Comparison of ENCODE assay signal across 1 cellular context in genomic region chr1:43389326-43390313, GRCh38.
TF ChIP-seq lines count a peak whose summit lies in the region.

A gene with protein sequence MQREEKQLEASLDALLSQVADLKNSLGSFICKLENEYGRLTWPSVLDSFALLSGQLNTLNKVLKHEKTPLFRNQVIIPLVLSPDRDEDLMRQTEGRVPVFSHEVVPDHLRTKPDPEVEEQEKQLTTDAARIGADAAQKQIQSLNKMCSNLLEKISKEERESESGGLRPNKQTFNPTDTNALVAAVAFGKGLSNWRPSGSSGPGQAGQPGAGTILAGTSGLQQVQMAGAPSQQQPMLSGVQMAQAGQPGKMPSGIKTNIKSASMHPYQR (minus strand): TSS chr1:43389800. CDS start chr1:43389764, 36 bp downstream.
Gene SZT2, plus strand, starts transcription at chr1:43389899. Its CDS starts 70 bp downstream, at chr1:43389969.

TF ChIP-seq in HepG2, 621 proteins besides CTCF, POLR2A, EP300 and RAD21 (continued from another document and continues in another):
- no peak for TF ChIP-seq PRDM4 (CRISPR knock-in tag; IDR thresholded peaks at IDR 0.05; ENCODE audit: borderline replicate concordance)
- 0 out of 2 replicates have a peak, but pooled peaks have one; percentile 8 for TF ChIP-seq STAG1 (CRISPR knock-in tag; IDR thresholded peaks at IDR 0.05)
- TF ChIP-seq, protein P1, sequence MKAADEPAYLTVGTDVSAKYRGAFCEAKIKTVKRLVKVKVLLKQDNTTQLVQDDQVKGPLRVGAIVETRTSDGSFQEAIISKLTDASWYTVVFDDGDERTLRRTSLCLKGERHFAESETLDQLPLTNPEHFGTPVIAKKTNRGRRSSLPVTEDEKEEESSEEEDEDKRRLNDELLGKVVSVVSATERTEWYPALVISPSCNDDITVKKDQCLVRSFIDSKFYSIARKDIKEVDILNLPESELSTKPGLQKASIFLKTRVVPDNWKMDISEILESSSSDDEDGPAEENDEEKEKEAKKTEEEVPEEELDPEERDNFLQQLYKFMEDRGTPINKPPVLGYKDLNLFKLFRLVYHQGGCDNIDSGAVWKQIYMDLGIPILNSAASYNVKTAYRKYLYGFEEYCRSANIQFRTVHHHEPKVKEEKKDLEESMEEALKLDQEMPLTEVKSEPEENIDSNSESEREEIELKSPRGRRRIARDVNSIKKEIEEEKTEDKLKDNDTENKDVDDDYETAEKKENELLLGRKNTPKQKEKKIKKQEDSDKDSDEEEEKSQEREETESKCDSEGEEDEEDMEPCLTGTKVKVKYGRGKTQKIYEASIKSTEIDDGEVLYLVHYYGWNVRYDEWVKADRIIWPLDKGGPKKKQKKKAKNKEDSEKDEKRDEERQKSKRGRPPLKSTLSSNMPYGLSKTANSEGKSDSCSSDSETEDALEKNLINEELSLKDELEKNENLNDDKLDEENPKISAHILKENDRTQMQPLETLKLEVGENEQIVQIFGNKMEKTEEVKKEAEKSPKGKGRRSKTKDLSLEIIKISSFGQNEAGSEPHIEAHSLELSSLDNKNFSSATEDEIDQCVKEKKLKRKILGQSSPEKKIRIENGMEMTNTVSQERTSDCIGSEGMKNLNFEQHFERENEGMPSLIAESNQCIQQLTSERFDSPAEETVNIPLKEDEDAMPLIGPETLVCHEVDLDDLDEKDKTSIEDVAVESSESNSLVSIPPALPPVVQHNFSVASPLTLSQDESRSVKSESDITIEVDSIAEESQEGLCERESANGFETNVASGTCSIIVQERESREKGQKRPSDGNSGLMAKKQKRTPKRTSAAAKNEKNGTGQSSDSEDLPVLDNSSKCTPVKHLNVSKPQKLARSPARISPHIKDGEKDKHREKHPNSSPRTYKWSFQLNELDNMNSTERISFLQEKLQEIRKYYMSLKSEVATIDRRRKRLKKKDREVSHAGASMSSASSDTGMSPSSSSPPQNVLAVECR (CRISPR knock-in tag; IDR thresholded peaks at IDR 0.05; ENCODE audit: borderline replicate concordance), result peak; percentile 98
- TF ChIP-seq, protein P2, sequence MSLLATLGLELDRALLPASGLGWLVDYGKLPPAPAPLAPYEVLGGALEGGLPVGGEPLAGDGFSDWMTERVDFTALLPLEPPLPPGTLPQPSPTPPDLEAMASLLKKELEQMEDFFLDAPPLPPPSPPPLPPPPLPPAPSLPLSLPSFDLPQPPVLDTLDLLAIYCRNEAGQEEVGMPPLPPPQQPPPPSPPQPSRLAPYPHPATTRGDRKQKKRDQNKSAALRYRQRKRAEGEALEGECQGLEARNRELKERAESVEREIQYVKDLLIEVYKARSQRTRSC (CRISPR knock-in tag; IDR thresholded peaks at IDR 0.05; ENCODE audit: low read depth), result no peak
- TF ChIP-seq ZMAT3 (CRISPR knock-in tag; conservative IDR thresholded peaks at IDR 0.05), result no peak
- no peak for TF ChIP-seq ZNF569 (CRISPR knock-in tag; IDR thresholded peaks at IDR 0.05; ENCODE audit: borderline replicate concordance)
- no peak for TF ChIP-seq SETDB1 (CRISPR knock-in tag; IDR thresholded peaks at IDR 0.05; ENCODE audit: borderline replicate concordance)
- no peak for TF ChIP-seq CBX2 (IDR thresholded peaks at IDR 0.05; ENCODE audit: low read depth, low read length)
- TF ChIP-seq CBX2 (CRISPR knock-in tag; IDR thresholded peaks at IDR 0.05; ENCODE audit: low read depth), result no peak
- TF ChIP-seq ZMYM3 (CRISPR knock-in tag; IDR thresholded peaks at IDR 0.05), result no peak
- no peak for TF ChIP-seq RFX5 (IDR thresholded peaks at IDR 0.05; ENCODE audit: low read depth, low read length)
- TF ChIP-seq ZSCAN9 (CRISPR knock-in tag; IDR thresholded peaks at IDR 0.05; ENCODE audit: borderline replicate concordance), result peak; percentile 30; the same call in 1 of the 2 replicates
- no peak for TF ChIP-seq GPBP1L1 (CRISPR knock-in tag; IDR thresholded peaks at IDR 0.05)
- TF ChIP-seq NR2F2 (IDR thresholded peaks at IDR 0.05; ENCODE audit: borderline replicate concordance, low read depth), result peak; percentile 74
- peak; percentile 84; the same call in 1 of the 2 replicates for TF ChIP-seq ZBTB25 (CRISPR knock-in tag; IDR thresholded peaks at IDR 0.05)
- TF ChIP-seq ZMYM2 (CRISPR knock-in tag; IDR thresholded peaks at IDR 0.05), result no peak
- TF ChIP-seq YY1 (IDR thresholded peaks at IDR 0.05; ENCODE audit: insufficient read depth, insufficient replicate concordance, low read depth, low read length), result peak; percentile 53
- TF ChIP-seq ZNF431 (CRISPR knock-in tag; IDR thresholded peaks at IDR 0.05; ENCODE audit: borderline replicate concordance, low read depth), result no peak
- TF ChIP-seq ZNF138 (CRISPR knock-in tag; IDR thresholded peaks at IDR 0.05; ENCODE audit: low read depth), result no peak
- TF ChIP-seq HDAC2 (CRISPR knock-in tag; IDR thresholded peaks at IDR 0.05), result peak; percentile 67; the same call in 1 of the 2 replicates
- TF ChIP-seq BCLAF1 (IDR thresholded peaks at IDR 0.05), result no peak
- TF ChIP-seq ZNF564 (CRISPR knock-in tag; IDR thresholded peaks at IDR 0.05), result peak; percentile 24; the same call in 1 of the 2 replicates
- TF ChIP-seq, protein P3, sequence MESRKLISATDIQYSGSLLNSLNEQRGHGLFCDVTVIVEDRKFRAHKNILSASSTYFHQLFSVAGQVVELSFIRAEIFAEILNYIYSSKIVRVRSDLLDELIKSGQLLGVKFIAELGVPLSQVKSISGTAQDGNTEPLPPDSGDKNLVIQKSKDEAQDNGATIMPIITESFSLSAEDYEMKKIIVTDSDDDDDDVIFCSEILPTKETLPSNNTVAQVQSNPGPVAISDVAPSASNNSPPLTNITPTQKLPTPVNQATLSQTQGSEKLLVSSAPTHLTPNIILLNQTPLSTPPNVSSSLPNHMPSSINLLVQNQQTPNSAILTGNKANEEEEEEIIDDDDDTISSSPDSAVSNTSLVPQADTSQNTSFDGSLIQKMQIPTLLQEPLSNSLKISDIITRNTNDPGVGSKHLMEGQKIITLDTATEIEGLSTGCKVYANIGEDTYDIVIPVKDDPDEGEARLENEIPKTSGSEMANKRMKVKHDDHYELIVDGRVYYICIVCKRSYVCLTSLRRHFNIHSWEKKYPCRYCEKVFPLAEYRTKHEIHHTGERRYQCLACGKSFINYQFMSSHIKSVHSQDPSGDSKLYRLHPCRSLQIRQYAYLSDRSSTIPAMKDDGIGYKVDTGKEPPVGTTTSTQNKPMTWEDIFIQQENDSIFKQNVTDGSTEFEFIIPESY (CRISPR knock-in tag; IDR thresholded peaks at IDR 0.05), result no peak
- no peak for TF ChIP-seq ZNF382 (CRISPR knock-in tag; IDR thresholded peaks at IDR 0.05; ENCODE audit: borderline replicate concordance)
- TF ChIP-seq ONECUT2 (CRISPR knock-in tag; IDR thresholded peaks at IDR 0.05), result no peak
- TF ChIP-seq PAF1 (CRISPR knock-in tag; IDR thresholded peaks at IDR 0.05), result no peak
- TF ChIP-seq DNMT1 (CRISPR knock-in tag; IDR thresholded peaks at IDR 0.05), result no peak; the same call in 1 of the 2 replicates
- TF ChIP-seq GZF1 (CRISPR knock-in tag; IDR thresholded peaks at IDR 0.05), result 0 out of 2 replicates have a peak, but pooled peaks have one; percentile 34
- no peak for TF ChIP-seq SP1 (IDR thresholded peaks at IDR 0.05)
- peak; percentile 39; the same call in 1 of the 2 replicates for TF ChIP-seq SP1 (CRISPR knock-in tag; IDR thresholded peaks at IDR 0.05)
- peak; percentile 71; the same call in 1 of the 2 replicates for TF ChIP-seq ZNF598 (CRISPR knock-in tag; IDR thresholded peaks at IDR 0.05; ENCODE audit: borderline replicate concordance)
- TF ChIP-seq KLF15 (CRISPR knock-in tag; IDR thresholded peaks at IDR 0.05; ENCODE audit: borderline replicate concordance), result no peak
- no peak for TF ChIP-seq ZNF30 (CRISPR knock-in tag; IDR thresholded peaks at IDR 0.05)
- peak; percentile 94 for TF ChIP-seq ZFY (CRISPR knock-in tag; IDR thresholded peaks at IDR 0.05)
- no peak for TF ChIP-seq TCF12 (IDR thresholded peaks at IDR 0.05)
- TF ChIP-seq TCF12 (CRISPR knock-in tag; IDR thresholded peaks at IDR 0.05), result 0 out of 2 replicates have a peak, but pooled peaks have one; percentile 40
- TF ChIP-seq ETS1 (CRISPR knock-in tag; IDR thresholded peaks at IDR 0.05), result no peak
- no peak for TF ChIP-seq ZNF615 (CRISPR knock-in tag; IDR thresholded peaks at IDR 0.05; ENCODE audit: borderline replicate concordance)
- no peak for TF ChIP-seq MED13 (CRISPR knock-in tag; IDR thresholded peaks at IDR 0.05)
- TF ChIP-seq, protein P4, sequence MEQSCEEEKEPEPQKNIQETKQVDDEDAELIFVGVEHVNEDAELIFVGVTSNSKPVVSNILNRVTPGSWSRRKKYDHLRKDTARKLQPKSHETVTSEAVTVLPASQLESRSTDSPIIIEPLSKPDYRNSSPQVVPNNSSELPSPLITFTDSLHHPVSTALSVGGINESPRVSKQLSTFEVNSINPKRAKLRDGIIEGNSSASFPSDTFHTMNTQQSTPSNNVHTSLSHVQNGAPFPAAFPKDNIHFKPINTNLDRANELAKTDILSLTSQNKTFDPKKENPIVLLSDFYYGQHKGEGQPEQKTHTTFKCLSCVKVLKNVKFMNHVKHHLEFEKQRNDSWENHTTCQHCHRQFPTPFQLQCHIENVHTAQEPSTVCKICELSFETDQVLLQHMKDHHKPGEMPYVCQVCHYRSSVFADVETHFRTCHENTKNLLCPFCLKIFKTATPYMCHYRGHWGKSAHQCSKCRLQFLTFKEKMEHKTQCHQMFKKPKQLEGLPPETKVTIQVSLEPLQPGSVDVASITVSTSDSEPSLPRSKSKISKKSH (CRISPR knock-in tag; IDR thresholded peaks at IDR 0.05; ENCODE audit: borderline replicate concordance), result peak; percentile 30; the same call in 1 of the 2 replicates
- TF ChIP-seq HNF4G (IDR thresholded peaks at IDR 0.05; ENCODE audit: borderline replicate concordance, low read depth, low read length), result no peak
- TF ChIP-seq HNF4G (CRISPR knock-in tag; IDR thresholded peaks at IDR 0.05; ENCODE audit: borderline replicate concordance, low read depth), result no peak
- no peak for TF ChIP-seq NFE2 (CRISPR knock-in tag; IDR thresholded peaks at IDR 0.05)
- TF ChIP-seq ZNF678 (CRISPR knock-in tag; IDR thresholded peaks at IDR 0.05), result 0 out of 2 replicates have a peak, but pooled peaks have one; percentile 66
